Comparison of ENCODE assay signal across 21 cellular contexts in the genomic region with DNA sequence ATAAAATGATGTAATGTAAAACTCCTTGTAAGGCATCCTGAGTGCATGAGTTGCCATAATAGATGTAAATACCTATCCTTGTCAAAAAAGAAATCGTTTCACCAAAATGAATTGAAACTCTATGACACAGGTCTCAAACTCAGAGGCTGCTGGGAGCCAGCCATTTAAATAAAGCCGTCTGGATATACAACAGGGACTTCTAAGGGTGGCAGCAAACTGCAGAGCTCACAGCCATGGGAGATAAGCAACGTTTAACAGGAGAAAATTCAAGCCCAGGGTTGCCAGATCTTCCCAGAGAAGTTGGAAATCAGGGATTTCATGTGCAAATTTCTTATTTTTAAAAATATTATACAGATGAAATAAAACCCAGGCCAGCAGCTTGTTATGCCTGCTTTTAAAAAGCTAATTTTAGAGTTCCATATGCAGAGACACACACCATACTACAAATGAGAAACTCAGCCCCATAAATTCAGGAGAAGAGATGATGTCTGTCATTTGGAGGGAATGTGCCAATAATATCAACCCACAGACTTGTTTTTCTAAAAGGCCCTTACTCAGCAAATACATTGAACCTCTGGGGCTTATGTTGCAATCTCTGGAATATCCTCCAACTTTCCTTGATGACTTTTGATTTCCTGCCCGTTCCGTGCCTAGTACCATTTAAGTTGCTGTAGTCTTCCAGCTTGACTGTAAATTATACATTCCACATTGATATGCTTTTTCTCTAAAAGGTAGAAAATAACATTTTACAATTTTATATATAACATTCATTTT.
DNase-seq lines count a peak whose midpoint lies in the region; ATAC-seq, FAIRE-seq and TF ChIP-seq lines count a peak whose summit lies in the region.
"Had no signal": no experiment of that assay in that cellular context is flagged by ENCODE, and none has a peak within 500 bp of the region (broad histone marks: within the 10 kb centered on the region; RNA-seq: fewer than 3 reads in every experiment).

No MANE protein-coding gene starts in this region.

- no peak overlapping the region for H3K27ac ChIP-seq in K562 (ENCODE audit: extremely low read depth, low read depth, low read length)
- H3K27ac ChIP-seq: sigmoid colon, tibial artery had no signal

- no peak overlapping the region for H3K9ac ChIP-seq in K562 (ENCODE audit: insufficient read depth in 1 of 2, low read depth in 2 of 2, low read length in 2 of 2)
- H3K9ac ChIP-seq: BLaER1 treated with 17β-estradiol and CSF1 and Interleukin-3, amounts not matched to agents 10 nM and 100 nM had no signal

- WGBS in K562 (ENCODE audit: insufficient coverage, low coverage, missing lambda C conversion rate), result 46% methylated on average over 5 of the region's 5 CpGs

- no TSS peak for BruUV-seq in K562 (replicated peaks; lab: Mats Ljungman, UMichigan)

- no peak for TF ChIP-seq RAD21 in K562 (CRISPR knock-in tag; conservative IDR thresholded peaks at IDR 0.05 in 1 of 2, IDR thresholded peaks at IDR 0.05 in 1 of 2)

- no peaks in the 10 kb centered on the region for H3K27me3 ChIP-seq in K562 (ENCODE audit: control insufficient read depth in 2 of 2, insufficient read depth in 2 of 2, low read length in 2 of 2)
- H3K27me3 ChIP-seq: BLaER1 treated with 17β-estradiol and CSF1 and Interleukin-3, amounts not matched to agents 10 nM and 100 nM; sigmoid colon; tibial artery had no signal

- no peak overlapping the region for H3K4me3 Mint-ChIP-seq in mesothelial cell of epicardium
- H3K4me3 Mint-ChIP-seq: activated B cell treated with CpG ODN at 0.5 μM for 24 hours; activated CD4-positive, alpha-beta memory T cell treated with anti-CD3 and anti-CD28 coated beads, Interleukin-2, amount 10 ng/mL, durations not matched to agents 7 days and 5 days; activated naive CD4-positive, alpha-beta T cell treated with anti-CD3 and anti-CD28 coated beads for 36 hours had no signal

- in situ Hi-C loops in K562 (cut with MboI), result loop anchor here (25.0 kb wide), 1 partner anchor 1274 kb away; no protein-coding TSS in a partner anchor

- no peaks in the 10 kb centered on the region for H3K79me2 ChIP-seq in K562 (ENCODE audit: control insufficient read depth, insufficient read depth, low read length)

- intact Hi-C loops in K562 (cut with micrococcal nuclease), result no loop called here

- H3K27me3 Mint-ChIP-seq in mesothelial cell of epicardium (ENCODE audit: low read depth), result no peaks in the 10 kb centered on the region

- peaks cover 5% of the 10 kb centered on the region for H3K9me3 Mint-ChIP-seq in mesothelial cell of epicardium
- H3K9me3 Mint-ChIP-seq: activated CD4-positive, alpha-beta memory T cell treated with anti-CD3 and anti-CD28 coated beads, Interleukin-2, amount 10 ng/mL, durations not matched to agents 7 days and 5 days; activated naive CD4-positive, alpha-beta T cell treated with anti-CD3 and anti-CD28 coated beads for 36 hours had no signal

- no peaks in the 10 kb centered on the region for H3K9me1 ChIP-seq in K562 (ENCODE audit: control insufficient read depth, insufficient read depth, low read length)

- H3K4me3 ChIP-seq in K562, result no peak overlapping the region
- H3K4me3 ChIP-seq in fibroblast of villous mesenchyme (ENCODE audit: low read depth, low read length), result no peak overlapping the region
- no peak overlapping the region for H3K4me3 ChIP-seq in skeletal muscle cell (ENCODE audit: low read depth, low read length)
- H3K4me3 ChIP-seq: BLaER1 treated with 17β-estradiol and CSF1 and Interleukin-3, amounts not matched to agents 10 nM and 100 nM; lung; sigmoid colon; tibial artery had no signal

- H3K4me2 ChIP-seq in K562 (ENCODE audit: insufficient read depth, low read length), result no peak overlapping the region

- H3K4me1 ChIP-seq in K562 (replicated peaks in 1 of 2; ENCODE audit: control insufficient read depth in 2 of 2, insufficient read depth in 2 of 2, low read length in 2 of 2), result peaks cover 0 to 2% of the 10 kb centered on the region in 2 experiments; a peak in 2 of 5 replicates
- H3K4me1 ChIP-seq: sigmoid colon, tibial artery had no signal

- peak overlapping the region; percentile 86; the same call in 1 of the 2 replicates for H2AFZ ChIP-seq in K562 (ENCODE audit: low read depth, low read length)

- DNase-seq in GM03348 (ENCODE audit: low spot score), result peak; percentile 62
- DNase-seq in K562 (ENCODE audit: extremely low read depth in 1 of 4, low spot score in 3 of 4), result no peak
- peak; percentile 53 for DNase-seq in fibroblast of villous mesenchyme (ENCODE audit: low read depth)
- peak; percentile 85 for DNase-seq in skeletal muscle cell (ENCODE audit: low read depth)
- no peak for DNase-seq in occipital lobe (lab: John Stamatoyannopoulos, UW)
- DNase-seq in SHP77 (lab: John Stamatoyannopoulos, UW), result no peak
- DNase-seq in mesothelial cell of epicardium (ENCODE audit: low spot score in 2 of 2, unreplicated experiment in 2 of 2), result no peak
- DNase-seq: activated B cell treated with CpG ODN at 0.5 μM for 24 hours; activated CD4-positive, alpha-beta memory T cell treated with anti-CD3 and anti-CD28 coated beads, Interleukin-2, amount 10 ng/mL, durations not matched to agents 7 days and 5 days; activated naive CD4-positive, alpha-beta T cell treated with anti-CD3 and anti-CD28 coated beads for 36 hours; activated T-cell treated with anti-CD3 and anti-CD28 coated beads, Interleukin-2, amount 50 U/mL, for 1 hour; glutamatergic neuron; GOT3; NCI-H748 treated with DMSO at 0.1 percent for 48 hours; sigmoid colon; stimulated activated CD4-positive, alpha-beta T cell treated with anti-CD3 and anti-CD28 coated beads, Interleukin-2, amount 100 ng/mL, for 24 hours; stimulated activated naive CD4-positive, alpha-beta T cell treated with Interleukin-2 at 50 U/mL for 16 hours; tibial artery had no signal

- H3K4me1 Mint-ChIP-seq in mesothelial cell of epicardium, result peaks cover 8% of the 10 kb centered on the region
- H3K4me1 Mint-ChIP-seq: activated B cell treated with CpG ODN at 0.5 μM for 24 hours had no signal

- no peaks in the 10 kb centered on the region for H3K9me3 ChIP-seq in K562 (replicated peaks; ENCODE audit: control insufficient read depth, insufficient read depth, low read depth, low read length)
- H3K9me3 ChIP-seq: BLaER1 treated with 17β-estradiol and CSF1 and Interleukin-3, amounts not matched to agents 10 nM and 100 nM; sigmoid colon; tibial artery had no signal

- no peak overlapping the region for H3K27ac Mint-ChIP-seq in mesothelial cell of epicardium
- H3K27ac Mint-ChIP-seq: activated B cell treated with CpG ODN at 0.5 μM for 24 hours; activated CD4-positive, alpha-beta memory T cell treated with anti-CD3 and anti-CD28 coated beads, Interleukin-2, amount 10 ng/mL, durations not matched to agents 7 days and 5 days; activated naive CD4-positive, alpha-beta T cell treated with anti-CD3 and anti-CD28 coated beads for 36 hours had no signal

- ATAC-seq in K562 (peak; percentile 56; the same call in 2 of the 3 replicates), HG02798 (IDR thresholded peaks at IDR 0.05; ENCODE audit: poor library complexity, unreplicated experiment) (no peak)

- H3K36me3 ChIP-seq in K562 (ENCODE audit: control insufficient read depth, insufficient read depth, low read length), result no peaks in the 10 kb centered on the region
- H3K36me3 ChIP-seq: BLaER1 treated with 17β-estradiol and CSF1 and Interleukin-3, amounts not matched to agents 10 nM and 100 nM; sigmoid colon; tibial artery had no signal

- TF ChIP-seq POLR2A in K562 (conservative IDR thresholded peaks at IDR 0.05), result no peak

- H3K36me3 Mint-ChIP-seq in mesothelial cell of epicardium, result no peaks in the 10 kb centered on the region

- no peaks in the 10 kb centered on the region for H4K20me1 ChIP-seq in K562 (replicated peaks; ENCODE audit: control insufficient read depth, insufficient read depth, low read length)
- H4K20me1 ChIP-seq: BLaER1 treated with 17β-estradiol and CSF1 and Interleukin-3, amounts not matched to agents 10 nM and 100 nM had no signal

- CTCF ChIA-PET in K562 (lab: Yijun Ruan, JAX; ENCODE audit: low intra/inter-chr PET ratio), result interaction anchor here (1.2 kb wide), 1 partner anchor 9 kb away, joined by 4 read pairs; no protein-coding TSS in a partner anchor

- POLR2A ChIA-PET in K562 (lab: Yijun Ruan, JAX), result no interaction called here

- TF ChIP-seq CTCF in K562 (IDR thresholded peaks at IDR 0.05 in 2 of 3, conservative IDR thresholded peaks at IDR 0.05 in 1 of 3; ENCODE audit: insufficient read depth in 2 of 3, low read depth in 1 of 3, low read length in 3 of 3) (no peak), fibroblast of villous mesenchyme (IDR thresholded peaks at IDR 0.05; ENCODE audit: insufficient read depth, low read depth, low read length) (no peak), mesothelial cell of epicardium (IDR thresholded peaks at IDR 0.05; ENCODE audit: unreplicated experiment) (no peak)

- FAIRE-seq in K562 (lab: Jason Lieb, UNC), result no peak

- no peak for TF ChIP-seq EP300 in K562 (IDR thresholded peaks at IDR 0.05; ENCODE audit: low read length)

TF ChIP-seq in K562, 482 proteins besides CTCF, POLR2A, EP300 and RAD21 (continues in another document):
- no peak for TF ChIP-seq PTTG1 (tag; IDR thresholded peaks at IDR 0.05; ENCODE audit: low read depth)
- TF ChIP-seq, protein P1, sequence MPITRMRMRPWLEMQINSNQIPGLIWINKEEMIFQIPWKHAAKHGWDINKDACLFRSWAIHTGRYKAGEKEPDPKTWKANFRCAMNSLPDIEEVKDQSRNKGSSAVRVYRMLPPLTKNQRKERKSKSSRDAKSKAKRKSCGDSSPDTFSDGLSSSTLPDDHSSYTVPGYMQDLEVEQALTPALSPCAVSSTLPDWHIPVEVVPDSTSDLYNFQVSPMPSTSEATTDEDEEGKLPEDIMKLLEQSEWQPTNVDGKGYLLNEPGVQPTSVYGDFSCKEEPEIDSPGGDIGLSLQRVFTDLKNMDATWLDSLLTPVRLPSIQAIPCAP (CRISPR knock-in tag; IDR thresholded peaks at IDR 0.05; ENCODE audit: borderline replicate concordance), result no peak
- TF ChIP-seq NR3C1 (CRISPR knock-in tag; IDR thresholded peaks at IDR 0.05), result no peak
- no peak for TF ChIP-seq ZNF253 (CRISPR knock-in tag; conservative IDR thresholded peaks at IDR 0.05)
- TF ChIP-seq MAFF (IDR thresholded peaks at IDR 0.05; ENCODE audit: low read length), result peak; percentile 88
- TF ChIP-seq MIER1 (IDR thresholded peaks at IDR 0.05; ENCODE audit: low read depth), result no peak
- TF ChIP-seq GATAD2A (IDR thresholded peaks at IDR 0.05), result no peak
- no peak for TF ChIP-seq TRIM28 (IDR thresholded peaks at IDR 0.05)
- peak; percentile 88 for TF ChIP-seq MAFK (IDR thresholded peaks at IDR 0.05; ENCODE audit: low read length)
- TF ChIP-seq, protein P2, sequence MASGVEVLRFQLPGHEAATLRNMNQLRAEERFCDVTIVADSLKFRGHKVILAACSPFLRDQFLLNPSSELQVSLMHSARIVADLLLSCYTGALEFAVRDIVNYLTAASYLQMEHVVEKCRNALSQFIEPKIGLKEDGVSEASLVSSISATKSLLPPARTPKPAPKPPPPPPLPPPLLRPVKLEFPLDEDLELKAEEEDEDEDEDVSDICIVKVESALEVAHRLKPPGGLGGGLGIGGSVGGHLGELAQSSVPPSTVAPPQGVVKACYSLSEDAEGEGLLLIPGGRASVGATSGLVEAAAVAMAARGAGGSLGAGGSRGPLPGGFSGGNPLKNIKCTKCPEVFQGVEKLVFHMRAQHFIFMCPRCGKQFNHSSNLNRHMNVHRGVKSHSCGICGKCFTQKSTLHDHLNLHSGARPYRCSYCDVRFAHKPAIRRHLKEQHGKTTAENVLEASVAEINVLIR (CRISPR knock-in tag; IDR thresholded peaks at IDR 0.05), result no peak

Comparison
In these comparisons a context has a peak if more than half of its experiments do, and no peak if none do; other contexts are left out.
1. DNase-seq: peak in GM03348 (single experiment), fibroblast of villous mesenchyme (single experiment) and skeletal muscle cell (single experiment); none in K562 (0 of 4), occipital lobe (single experiment), SHP77 (0 of 2) and mesothelial cell of epicardium (0 of 2).